8 cellular contexts compared by ENCODE assay signal in genomic region chr10:125060851-125061556, GRCh38.
DNase-seq lines count a peak whose midpoint lies in the region; ATAC-seq and TF ChIP-seq lines count a peak whose summit lies in the region.

No MANE protein-coding gene starts in this region.

- WGBS in spleen, 5 donors = 30 to 39% (median 38%) methylated on average over 12 to 19 of the region's 19 CpGs

- peak overlapping the region in 1 of 8 donors; percentile 21 for H3K4me3 ChIP-seq in spleen

- H3K4me1 ChIP-seq in spleen = peaks cover 52 to 100% (median 87%) of the 10 kb centered on the region in 6 donors

- TF ChIP-seq POLR2A in spleen (IDR thresholded peaks at IDR 0.05) = no peak

- no peaks in the 10 kb centered on the region for H3K36me3 ChIP-seq in spleen

- peak; percentile 73 for DNase-seq in HEK293T (ENCODE audit: extremely low spot score)
- DNase-seq in SK-N-DZ (ENCODE audit: low spot score) = peak; percentile 48
- DNase-seq in cerebellar cortex (ENCODE audit: low spot score) = peak; percentile 84
- DNase-seq in kidney glomerular epithelial cell (lab: John Stamatoyannopoulos, UW) = peak; percentile 70
- DNase-seq in spleen = peak; percentile 91
- no peak for DNase-seq in cortex of kidney (lab: John Stamatoyannopoulos, UW)

- no peaks in the 10 kb centered on the region for H3K9me3 ChIP-seq in spleen

- CTCF ChIA-PET in HEK293T (lab: Yijun Ruan, JAX) = interaction anchor here (0.6 to 4.6 kb wide), 12 partner anchors 8 to 77 kb away, joined by 3 to 22 read pairs (median 3); no protein-coding TSS in a partner anchor

- H3K27ac ChIP-seq in C4-2B = peak overlapping the region; percentile 83
- peak overlapping the region in 7 of 8 donors; percentile 41 to 80 (median 70) for H3K27ac ChIP-seq in spleen

- intact Hi-C loops in spleen (cut with DNase I; ENCODE audit: low total_unique reads) = no loop called here

- POLR2A ChIA-PET in HEK293T (lab: Yijun Ruan, JAX) = interaction anchor here (1.0 kb wide), 1 partner anchor 69 kb away, joined by 4 read pairs; no protein-coding TSS in a partner anchor

- TF ChIP-seq CTCF in C4-2B (conservative IDR thresholded peaks at IDR 0.05) (peak; percentile 94), spleen (IDR thresholded peaks at IDR 0.05 in 8 of 11, conservative IDR thresholded peaks at IDR 0.05 in 3 of 11) (peak; percentile 32 to 86 (median 73))

- ATAC-seq in GM21390 (IDR thresholded peaks at IDR 0.05; ENCODE audit: unreplicated experiment) = no peak

- peaks cover 0 to 79% (median 5%) of the 10 kb centered on the region in 7 donors for H3K27me3 ChIP-seq in spleen (replicated peaks in 1 of 7)

TF ChIP-seq in HEK293T, 16 proteins besides CTCF, POLR2A, EP300 and RAD21:
- TF ChIP-seq L3MBTL2 (conservative IDR thresholded peaks at IDR 0.05) (no peak), FOXA1 (IDR thresholded peaks at IDR 0.05) (no peak), TARDBP (IDR thresholded peaks at IDR 0.05) (no peak), ARNT (IDR thresholded peaks at IDR 0.05) (no peak), CTBP1 (IDR thresholded peaks at IDR 0.05; ENCODE audit: borderline replicate concordance) (no peak)
